In genomic region chr3:57755368-57756021, GRCh38 we compare ENCODE assay signal across 1 cellular context.
TF ChIP-seq lines count a peak whose summit lies in the region.

No MANE protein-coding gene starts in this region.

TF ChIP-seq in GM12878, 131 proteins besides CTCF, POLR2A, EP300 and RAD21 (continued from another document):
- TF ChIP-seq, protein P1, sequence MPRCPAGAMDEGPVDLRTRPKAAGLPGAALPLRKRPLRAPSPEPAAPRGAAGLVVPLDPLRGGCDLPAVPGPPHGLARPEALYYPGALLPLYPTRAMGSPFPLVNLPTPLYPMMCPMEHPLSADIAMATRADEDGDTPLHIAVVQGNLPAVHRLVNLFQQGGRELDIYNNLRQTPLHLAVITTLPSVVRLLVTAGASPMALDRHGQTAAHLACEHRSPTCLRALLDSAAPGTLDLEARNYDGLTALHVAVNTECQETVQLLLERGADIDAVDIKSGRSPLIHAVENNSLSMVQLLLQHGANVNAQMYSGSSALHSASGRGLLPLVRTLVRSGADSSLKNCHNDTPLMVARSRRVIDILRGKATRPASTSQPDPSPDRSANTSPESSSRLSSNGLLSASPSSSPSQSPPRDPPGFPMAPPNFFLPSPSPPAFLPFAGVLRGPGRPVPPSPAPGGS (IDR thresholded peaks at IDR 0.05; ENCODE audit: borderline replicate concordance, insufficient read depth, low read depth, low read length, poor library complexity, severe bottlenecking), result no peak
TF ChIP-seq in GM12878: peak in this region for 5.
